Comparison of ENCODE assay signal across 12 cellular contexts in the genomic region with DNA sequence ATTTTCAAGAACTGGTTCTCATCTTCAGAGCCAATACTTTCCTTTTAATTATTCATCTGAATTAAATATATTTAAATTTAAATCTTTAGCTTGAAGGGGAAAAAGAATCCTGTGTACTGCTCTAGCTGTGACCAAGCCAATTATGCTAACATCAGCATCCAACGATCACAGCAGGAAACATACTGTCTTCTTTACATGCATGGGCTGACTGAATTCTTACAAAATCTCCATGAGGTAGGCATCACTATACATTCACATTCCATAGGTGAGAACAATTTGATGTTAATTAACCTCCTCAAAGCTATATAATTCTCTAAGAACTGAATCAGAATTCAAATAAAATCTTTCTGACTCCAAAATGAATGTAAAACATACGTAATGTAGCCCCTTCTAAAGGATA.
DNase-seq lines count a peak whose midpoint lies in the region; ATAC-seq and TF ChIP-seq lines count a peak whose summit lies in the region.
"Had no signal": no experiment of that assay in that cellular context is flagged by ENCODE, and none has a peak within 500 bp of the region (broad histone marks: within the 10 kb centered on the region; RNA-seq: fewer than 3 reads in every experiment).

No MANE protein-coding gene starts in this region.

- H3K4me3 ChIP-seq in HUES48 (ENCODE audit: low read depth, low read length) (peak overlapping the region; percentile 27; the same call in 1 of the 2 replicates), NT2/D1 (ENCODE audit: insufficient read length, low read depth) (no peak overlapping the region), iPS-15b (ENCODE audit: low read depth, low read length) (peak overlapping the region; percentile 33), neural progenitor cell (no peak overlapping the region)
- H3K4me3 ChIP-seq: A549 had no signal

- peaks cover 9% of the 10 kb centered on the region for H3K27me3 Mint-ChIP-seq in neural progenitor cell (ENCODE audit: insufficient read depth, low read depth)
- H3K27me3 Mint-ChIP-seq: CD4-positive, alpha-beta memory T cell had no signal

- no peak for ATAC-seq in GM19324 (IDR thresholded peaks at IDR 0.05; ENCODE audit: low FRiP score, unreplicated experiment)
- ATAC-seq: A549 had no signal

- H3F3A ChIP-seq in neural progenitor cell (ENCODE audit: low read depth) = peaks cover 6% of the 10 kb centered on the region

- H3K9ac ChIP-seq in HUES48 (ENCODE audit: low read depth, low read length) (peak overlapping the region; percentile 66; the same call in 1 of the 2 replicates), NT2/D1 (ENCODE audit: insufficient read length, low read depth) (no peak overlapping the region), iPS-15b (ENCODE audit: low read depth, low read length) (no peak overlapping the region), neural progenitor cell (no peak overlapping the region)

- H3K4me1 ChIP-seq in HUES48 (ENCODE audit: control insufficient read depth, insufficient read depth, low read length) (peaks cover 21% of the 10 kb centered on the region), NT2/D1 (ENCODE audit: insufficient read depth, insufficient read length) (peaks cover 4% of the 10 kb centered on the region), iPS-15b (ENCODE audit: control insufficient read depth, insufficient read depth, low read length) (peaks cover 13% of the 10 kb centered on the region), neural progenitor cell (peaks cover 7% of the 10 kb centered on the region)
- H3K4me1 ChIP-seq: A549, BE2C had no signal

- H3K27me3 ChIP-seq in HUES48 (ENCODE audit: control insufficient read depth, insufficient read depth, low read length) (no peaks in the 10 kb centered on the region), NT2/D1 (ENCODE audit: insufficient read depth, insufficient read length) (no peaks in the 10 kb centered on the region), iPS-15b (ENCODE audit: control insufficient read depth, insufficient read depth, low read length) (no peaks in the 10 kb centered on the region), neural progenitor cell (peaks cover 15% of the 10 kb centered on the region)
- H3K27me3 ChIP-seq: BE2C had no signal

- TF ChIP-seq CTCF in neural progenitor cell (IDR thresholded peaks at IDR 0.05) = no peak

- H3K36me3 ChIP-seq in HUES48 (ENCODE audit: control insufficient read depth, insufficient read depth, low read length) (peaks cover 44% of the 10 kb centered on the region), NT2/D1 (ENCODE audit: insufficient read depth, insufficient read length, low read length) (no peaks in the 10 kb centered on the region), iPS-15b (ENCODE audit: control insufficient read depth, insufficient read depth, low read length) (peaks cover 32% of the 10 kb centered on the region), neural progenitor cell (no peaks in the 10 kb centered on the region)
- H3K36me3 ChIP-seq: BE2C had no signal

- H3K27ac Mint-ChIP-seq in neural progenitor cell = no peak overlapping the region
- H3K27ac Mint-ChIP-seq: CD4-positive, alpha-beta memory T cell had no signal

- DNase-seq in NT2/D1 (ENCODE audit: low read depth, low spot score) (peak; percentile 35), NCI-H2227 treated with DMSO at 0.1 percent for 48 hours (lab: John Stamatoyannopoulos, UW) (no peak), neural progenitor cell (ENCODE audit: low spot score) (no peak)
- DNase-seq in NK-92 treated with Interleukin-12 subunit alpha and Interleukin-12 subunit beta, amount 100 ng/mL, for 24 hours (lab: John Stamatoyannopoulos, UW) = no peak
- DNase-seq: BE2C; CD4-positive, alpha-beta memory T cell; DMS79 had no signal

- H2AFZ ChIP-seq in neural progenitor cell (replicated peaks) = no peak overlapping the region

- no peaks in the 10 kb centered on the region for H4K20me1 ChIP-seq in neural progenitor cell (ENCODE audit: low read depth)

- H3K27ac ChIP-seq in HUES48 (ENCODE audit: low read depth, low read length) (peak overlapping the region; percentile 92), neural progenitor cell (no peak overlapping the region)
- H3K27ac ChIP-seq: A549, C4-2B had no signal

- H3K79me2 ChIP-seq in neural progenitor cell (ENCODE audit: low read depth) = no peaks in the 10 kb centered on the region

- H3K4me3 Mint-ChIP-seq in neural progenitor cell = no peak overlapping the region
- H3K4me3 Mint-ChIP-seq: CD4-positive, alpha-beta memory T cell had no signal

- H3K4me1 Mint-ChIP-seq in neural progenitor cell = peaks cover 15% of the 10 kb centered on the region
- H3K4me1 Mint-ChIP-seq: CD4-positive, alpha-beta memory T cell had no signal

- no peak overlapping the region for H3K4me2 ChIP-seq in neural progenitor cell
- H3K4me2 ChIP-seq: A549 had no signal

- peaks cover 8% of the 10 kb centered on the region for H3K9me3 Mint-ChIP-seq in neural progenitor cell

- H3K9me3 ChIP-seq in HUES48 (ENCODE audit: control insufficient read depth, insufficient read depth, low read length) = no peaks in the 10 kb centered on the region
- H3K9me3 ChIP-seq in NT2/D1 (ENCODE audit: insufficient read depth, low read length) = peaks cover 18% of the 10 kb centered on the region; the same call in 1 of the 2 replicates
- H3K9me3 ChIP-seq in iPS-15b (ENCODE audit: control insufficient read depth, insufficient read depth, low read length) = no peaks in the 10 kb centered on the region
- H3K9me3 ChIP-seq in neural progenitor cell (ENCODE audit: low read depth) = no peaks in the 10 kb centered on the region
- H3K9me3 ChIP-seq: A549, BE2C had no signal

- no peaks in the 10 kb centered on the region for H3K36me3 Mint-ChIP-seq in neural progenitor cell
- H3K36me3 Mint-ChIP-seq: CD4-positive, alpha-beta memory T cell had no signal

Comparison
In these comparisons a context has a peak if more than half of its experiments do, and no peak if none do; other contexts are left out.
1. H3K4me3 ChIP-seq: peak in HUES48 (single experiment) and iPS-15b (single experiment); none in NT2/D1 (single experiment) and neural progenitor cell (single experiment).